1 cellular context compared by ENCODE assay signal in the genomic region with DNA sequence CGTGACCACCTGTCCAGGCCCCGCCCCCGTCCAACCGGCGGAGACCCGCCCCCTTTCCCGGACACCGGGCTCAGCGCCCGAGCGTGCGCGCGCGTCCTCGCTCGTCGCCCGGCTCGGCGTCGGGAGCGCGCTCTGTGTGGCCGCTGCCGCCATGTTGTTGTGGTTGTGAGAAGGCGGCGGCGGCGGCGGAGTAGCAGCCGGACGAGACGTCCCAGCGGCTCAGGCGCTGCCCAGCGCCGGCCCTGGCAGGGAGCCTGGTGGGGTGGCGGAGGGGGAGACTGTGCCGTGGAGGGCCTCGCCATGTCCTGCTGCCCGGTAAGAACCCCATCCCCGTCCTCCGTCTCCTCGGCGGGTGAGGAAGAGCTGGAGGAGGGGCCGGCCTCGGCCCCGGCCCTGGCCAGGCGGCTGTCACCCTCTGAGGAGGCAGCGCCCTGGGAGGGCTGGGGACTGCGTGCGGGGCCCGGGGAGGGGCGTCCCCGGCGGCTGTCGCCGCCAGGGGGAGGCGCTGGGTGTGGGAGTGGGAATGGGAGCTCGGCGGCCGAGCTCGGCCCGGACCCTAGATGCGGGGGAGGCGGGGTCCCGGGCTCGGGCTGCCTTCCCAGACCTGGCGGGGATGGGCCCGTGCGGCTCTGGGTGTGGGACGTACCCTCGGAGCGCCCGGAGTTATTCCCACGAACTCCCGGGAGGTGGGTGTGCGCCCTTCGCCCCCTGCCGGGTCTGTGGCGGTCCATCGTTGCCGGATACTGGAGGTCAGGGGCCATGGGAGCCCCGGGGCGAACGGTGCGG.
TF ChIP-seq lines count a peak whose summit lies in the region.

Gene MTMR3 (plus strand): TSS at position 130 of the 786 bp plus-strand sequence. CDS start 87,886 bp downstream, outside the sequence.

TF ChIP-seq in HepG2, 621 proteins besides CTCF, POLR2A, EP300 and RAD21 (continued from another document and continues in another):
- TF ChIP-seq, protein P1, sequence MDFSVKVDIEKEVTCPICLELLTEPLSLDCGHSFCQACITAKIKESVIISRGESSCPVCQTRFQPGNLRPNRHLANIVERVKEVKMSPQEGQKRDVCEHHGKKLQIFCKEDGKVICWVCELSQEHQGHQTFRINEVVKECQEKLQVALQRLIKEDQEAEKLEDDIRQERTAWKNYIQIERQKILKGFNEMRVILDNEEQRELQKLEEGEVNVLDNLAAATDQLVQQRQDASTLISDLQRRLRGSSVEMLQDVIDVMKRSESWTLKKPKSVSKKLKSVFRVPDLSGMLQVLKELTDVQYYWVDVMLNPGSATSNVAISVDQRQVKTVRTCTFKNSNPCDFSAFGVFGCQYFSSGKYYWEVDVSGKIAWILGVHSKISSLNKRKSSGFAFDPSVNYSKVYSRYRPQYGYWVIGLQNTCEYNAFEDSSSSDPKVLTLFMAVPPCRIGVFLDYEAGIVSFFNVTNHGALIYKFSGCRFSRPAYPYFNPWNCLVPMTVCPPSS (IDR thresholded peaks at IDR 0.05): no peak
- TF ChIP-seq ZFYVE20 (CRISPR knock-in tag; IDR thresholded peaks at IDR 0.05; ENCODE audit: borderline replicate concordance, low read depth) (no peak), RCOR2 (CRISPR knock-in tag; IDR thresholded peaks at IDR 0.05) (no peak), ZMAT5 (CRISPR knock-in tag; IDR thresholded peaks at IDR 0.05; ENCODE audit: borderline replicate concordance, low read depth) (no peak), ZNF619 (CRISPR knock-in tag; IDR thresholded peaks at IDR 0.05) (no peak), ZBTB21 (CRISPR knock-in tag; IDR thresholded peaks at IDR 0.05) (no peak), FOXJ3 (CRISPR knock-in tag; IDR thresholded peaks at IDR 0.05; ENCODE audit: borderline replicate concordance) (no peak), ZC3H4 (CRISPR knock-in tag; IDR thresholded peaks at IDR 0.05; ENCODE audit: borderline replicate concordance) (no peak), NBN (conservative IDR thresholded peaks at IDR 0.05) (no peak), CBX5 (CRISPR knock-in tag; IDR thresholded peaks at IDR 0.05; ENCODE audit: borderline replicate concordance) (no peak), ZNF572 (CRISPR knock-in tag; IDR thresholded peaks at IDR 0.05) (no peak), ZNF510 (CRISPR knock-in tag; IDR thresholded peaks at IDR 0.05; ENCODE audit: low read depth) (no peak), ZFP41 (CRISPR knock-in tag; IDR thresholded peaks at IDR 0.05; ENCODE audit: borderline replicate concordance) (no peak), HCFC1 (IDR thresholded peaks at IDR 0.05; ENCODE audit: low read depth, low read length) (no peak), ZNF629 (CRISPR knock-in tag; conservative IDR thresholded peaks at IDR 0.05) (no peak), UBTF (CRISPR knock-in tag; IDR thresholded peaks at IDR 0.05) (peak; percentile 88), FOXK2 (IDR thresholded peaks at IDR 0.05) (no peak), JUN (CRISPR knock-in tag; IDR thresholded peaks at IDR 0.05) (no peak), ZNF383 (CRISPR knock-in tag; IDR thresholded peaks at IDR 0.05; ENCODE audit: borderline replicate concordance) (no peak), ZNF430 (CRISPR knock-in tag; IDR thresholded peaks at IDR 0.05) (no peak; the same call in 1 of the 2 replicates), ZBTB44 (CRISPR knock-in tag; IDR thresholded peaks at IDR 0.05) (no peak), MTF2 (CRISPR knock-in tag; IDR thresholded peaks at IDR 0.05; ENCODE audit: borderline replicate concordance) (peak; percentile 76; the same call in 1 of the 2 replicates), SALL2 (CRISPR knock-in tag; IDR thresholded peaks at IDR 0.05) (peak; percentile 54; the same call in 1 of the 2 replicates), ISX (CRISPR knock-in tag; conservative IDR thresholded peaks at IDR 0.05) (0 out of 2 replicates have a peak, but pooled peaks have one; percentile 21), ZNF543 (CRISPR knock-in tag; IDR thresholded peaks at IDR 0.05) (no peak), IKZF5 (CRISPR knock-in tag; IDR thresholded peaks at IDR 0.05) (peak; percentile 43; the same call in 1 of the 2 replicates), ZNF10 (CRISPR knock-in tag; IDR thresholded peaks at IDR 0.05; ENCODE audit: borderline replicate concordance, low read depth) (no peak), ZNF251 (CRISPR knock-in tag; IDR thresholded peaks at IDR 0.05) (no peak), ZFP90 (CRISPR knock-in tag; IDR thresholded peaks at IDR 0.05; ENCODE audit: borderline replicate concordance) (peak; percentile 63; the same call in 1 of the 2 replicates)
- TF ChIP-seq, protein P2, sequence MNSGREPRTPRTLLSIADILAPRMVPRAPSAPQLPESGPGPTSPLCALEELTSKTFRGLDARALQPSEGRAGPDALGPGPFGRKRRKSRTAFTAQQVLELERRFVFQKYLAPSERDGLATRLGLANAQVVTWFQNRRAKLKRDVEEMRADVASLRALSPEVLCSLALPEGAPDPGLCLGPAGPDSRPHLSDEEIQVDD (CRISPR knock-in tag; IDR thresholded peaks at IDR 0.05; ENCODE audit: borderline replicate concordance): no peak
- TF ChIP-seq, protein P3, sequence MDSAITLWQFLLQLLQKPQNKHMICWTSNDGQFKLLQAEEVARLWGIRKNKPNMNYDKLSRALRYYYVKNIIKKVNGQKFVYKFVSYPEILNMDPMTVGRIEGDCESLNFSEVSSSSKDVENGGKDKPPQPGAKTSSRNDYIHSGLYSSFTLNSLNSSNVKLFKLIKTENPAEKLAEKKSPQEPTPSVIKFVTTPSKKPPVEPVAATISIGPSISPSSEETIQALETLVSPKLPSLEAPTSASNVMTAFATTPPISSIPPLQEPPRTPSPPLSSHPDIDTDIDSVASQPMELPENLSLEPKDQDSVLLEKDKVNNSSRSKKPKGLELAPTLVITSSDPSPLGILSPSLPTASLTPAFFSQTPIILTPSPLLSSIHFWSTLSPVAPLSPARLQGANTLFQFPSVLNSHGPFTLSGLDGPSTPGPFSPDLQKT (CRISPR knock-in tag; IDR thresholded peaks at IDR 0.05; ENCODE audit: borderline replicate concordance): no peak
- TF ChIP-seq, protein P4, sequence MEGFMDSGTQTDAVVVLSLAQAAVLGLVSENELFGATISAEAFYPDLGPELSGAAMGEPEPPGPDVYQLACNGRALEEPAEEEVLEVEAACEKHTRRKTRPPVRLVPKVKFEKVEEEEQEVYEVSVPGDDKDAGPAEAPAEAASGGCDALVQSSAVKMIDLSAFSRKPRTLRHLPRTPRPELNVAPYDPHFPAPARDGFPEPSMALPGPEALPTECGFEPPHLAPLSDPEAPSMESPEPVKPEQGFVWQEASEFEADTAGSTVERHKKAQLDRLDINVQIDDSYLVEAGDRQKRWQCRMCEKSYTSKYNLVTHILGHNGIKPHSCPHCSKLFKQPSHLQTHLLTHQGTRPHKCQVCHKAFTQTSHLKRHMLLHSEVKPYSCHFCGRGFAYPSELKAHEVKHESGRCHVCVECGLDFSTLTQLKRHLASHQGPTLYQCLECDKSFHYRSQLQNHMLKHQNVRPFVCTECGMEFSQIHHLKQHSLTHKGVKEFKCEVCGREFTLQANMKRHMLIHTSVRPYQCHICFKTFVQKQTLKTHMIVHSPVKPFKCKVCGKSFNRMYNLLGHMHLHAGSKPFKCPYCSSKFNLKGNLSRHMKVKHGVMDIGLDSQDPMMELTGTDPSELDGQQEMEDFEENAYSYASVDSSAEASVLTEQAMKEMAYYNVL (CRISPR knock-in tag; IDR thresholded peaks at IDR 0.05; ENCODE audit: borderline replicate concordance): no peak
- TF ChIP-seq, protein P5, sequence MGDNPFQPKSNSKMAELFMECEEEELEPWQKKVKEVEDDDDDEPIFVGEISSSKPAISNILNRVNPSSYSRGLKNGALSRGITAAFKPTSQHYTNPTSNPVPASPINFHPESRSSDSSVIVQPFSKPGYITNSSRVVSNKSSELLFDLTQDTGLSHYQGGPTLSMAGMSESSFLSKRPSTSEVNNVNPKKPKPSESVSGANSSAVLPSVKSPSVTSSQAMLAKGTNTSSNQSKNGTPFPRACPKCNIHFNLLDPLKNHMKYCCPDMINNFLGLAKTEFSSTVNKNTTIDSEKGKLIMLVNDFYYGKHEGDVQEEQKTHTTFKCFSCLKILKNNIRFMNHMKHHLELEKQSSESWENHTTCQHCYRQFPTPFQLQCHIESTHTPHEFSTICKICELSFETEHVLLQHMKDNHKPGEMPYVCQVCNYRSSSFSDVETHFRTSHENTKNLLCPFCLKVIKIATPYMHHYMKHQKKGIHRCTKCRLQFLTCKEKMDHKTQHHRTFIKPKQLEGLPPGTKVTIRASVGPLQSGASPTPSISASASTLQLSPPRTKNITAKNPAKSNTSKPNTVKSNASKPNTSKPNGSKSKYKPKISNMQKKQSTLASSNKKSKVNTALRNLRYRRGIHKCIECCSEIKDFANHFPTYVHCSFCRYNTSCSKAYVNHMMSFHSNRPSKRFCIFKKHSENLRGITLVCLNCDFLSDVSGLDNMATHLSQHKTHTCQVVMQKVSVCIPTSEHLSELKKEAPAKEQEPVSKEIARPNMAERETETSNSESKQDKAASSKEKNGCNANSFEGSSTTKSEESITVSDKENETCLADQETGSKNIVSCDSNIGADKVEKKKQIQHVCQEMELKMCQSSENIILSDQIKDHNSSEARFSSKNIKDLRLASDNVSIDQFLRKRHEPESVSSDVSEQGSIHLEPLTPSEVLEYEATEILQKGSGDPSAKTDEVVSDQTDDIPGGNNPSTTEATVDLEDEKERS (CRISPR knock-in tag; IDR thresholded peaks at IDR 0.05): no peak
- TF ChIP-seq, protein P6, sequence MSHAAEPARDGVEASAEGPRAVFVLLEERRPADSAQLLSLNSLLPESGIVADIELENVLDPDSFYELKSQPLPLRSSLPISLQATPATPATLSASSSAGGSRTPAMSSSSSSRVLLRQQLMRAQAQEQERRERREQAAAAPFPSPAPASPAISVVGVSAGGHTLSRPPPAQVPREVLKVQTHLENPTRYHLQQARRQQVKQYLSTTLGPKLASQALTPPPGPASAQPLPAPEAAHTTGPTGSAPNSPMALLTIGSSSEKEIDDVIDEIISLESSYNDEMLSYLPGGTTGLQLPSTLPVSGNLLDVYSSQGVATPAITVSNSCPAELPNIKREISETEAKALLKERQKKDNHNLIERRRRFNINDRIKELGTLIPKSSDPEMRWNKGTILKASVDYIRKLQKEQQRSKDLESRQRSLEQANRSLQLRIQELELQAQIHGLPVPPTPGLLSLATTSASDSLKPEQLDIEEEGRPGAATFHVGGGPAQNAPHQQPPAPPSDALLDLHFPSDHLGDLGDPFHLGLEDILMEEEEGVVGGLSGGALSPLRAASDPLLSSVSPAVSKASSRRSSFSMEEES (CRISPR knock-in tag; IDR thresholded peaks at IDR 0.05): 0 out of 2 replicates have a peak, but pooled peaks have one; percentile 44
- TF ChIP-seq, protein P7, sequence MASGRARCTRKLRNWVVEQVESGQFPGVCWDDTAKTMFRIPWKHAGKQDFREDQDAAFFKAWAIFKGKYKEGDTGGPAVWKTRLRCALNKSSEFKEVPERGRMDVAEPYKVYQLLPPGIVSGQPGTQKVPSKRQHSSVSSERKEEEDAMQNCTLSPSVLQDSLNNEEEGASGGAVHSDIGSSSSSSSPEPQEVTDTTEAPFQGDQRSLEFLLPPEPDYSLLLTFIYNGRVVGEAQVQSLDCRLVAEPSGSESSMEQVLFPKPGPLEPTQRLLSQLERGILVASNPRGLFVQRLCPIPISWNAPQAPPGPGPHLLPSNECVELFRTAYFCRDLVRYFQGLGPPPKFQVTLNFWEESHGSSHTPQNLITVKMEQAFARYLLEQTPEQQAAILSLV (CRISPR knock-in tag; IDR thresholded peaks at IDR 0.05; ENCODE audit: borderline replicate concordance): peak; percentile 68; the same call in 1 of the 2 replicates
- TF ChIP-seq, protein P8, sequence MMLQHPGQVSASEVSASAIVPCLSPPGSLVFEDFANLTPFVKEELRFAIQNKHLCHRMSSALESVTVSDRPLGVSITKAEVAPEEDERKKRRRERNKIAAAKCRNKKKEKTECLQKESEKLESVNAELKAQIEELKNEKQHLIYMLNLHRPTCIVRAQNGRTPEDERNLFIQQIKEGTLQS (CRISPR knock-in tag; IDR thresholded peaks at IDR 0.05): no peak
